8 cellular contexts compared by ENCODE assay signal in the genomic region with DNA sequence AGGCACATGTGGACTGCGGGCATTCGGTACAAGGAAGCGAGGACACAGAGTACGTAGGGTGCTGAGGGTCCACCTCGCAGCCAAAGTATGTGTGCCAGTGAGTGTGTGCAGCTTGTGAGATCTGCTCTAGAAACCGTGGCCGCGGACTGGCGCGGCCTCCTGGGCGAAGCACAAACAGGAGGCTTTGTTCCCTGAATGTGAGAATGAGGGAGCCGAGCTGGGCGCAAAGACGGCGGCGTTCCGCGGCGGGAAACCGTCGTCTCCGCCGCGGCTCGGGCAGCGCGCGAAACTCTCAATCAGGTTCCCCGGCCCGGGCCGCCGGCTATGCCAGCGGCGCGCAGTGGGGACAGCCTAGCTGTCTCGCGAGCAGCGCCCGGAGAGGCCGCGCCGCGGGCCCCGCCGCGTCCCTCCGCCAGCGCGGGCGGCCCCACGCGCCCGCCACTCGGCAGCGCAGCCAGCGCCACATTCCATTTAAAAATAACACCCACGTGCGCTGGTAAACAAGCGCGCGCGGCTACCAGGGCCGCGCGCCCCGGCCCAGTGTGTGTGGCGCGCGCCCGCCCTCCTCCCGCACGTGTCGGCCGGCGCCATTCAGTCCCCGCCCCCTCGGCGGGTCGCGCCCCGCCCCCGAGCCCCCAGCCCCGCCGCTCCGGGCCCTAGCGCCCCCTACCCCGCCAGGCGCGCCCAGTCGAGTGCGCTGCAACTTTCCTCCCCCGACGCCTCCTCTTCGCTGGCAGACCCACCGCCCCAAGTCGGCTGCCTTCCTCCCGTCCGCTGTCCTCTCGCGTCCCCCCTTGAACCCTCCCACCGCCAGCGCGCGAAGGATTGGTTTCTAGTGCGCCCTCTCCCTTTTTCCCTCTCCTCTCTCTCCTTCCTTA. TPM values are rescaled to one million over a fixed set of nuclear protein-coding genes. Genes with fewer than 3 reads are reported as not detected.
DNase-seq lines count a peak whose midpoint lies in the region; ATAC-seq and TF ChIP-seq lines count a peak whose summit lies in the region.

No MANE protein-coding gene starts in this region.

- H3K4me3 ChIP-seq in fibroblast of pulmonary artery (replicated peaks; ENCODE audit: low read depth, low read length) = peak overlapping the region; percentile 76

- DNase-seq in DMS53 (lab: John Stamatoyannopoulos, UW) = peak; percentile 83
- DNase-seq in HuH-7.5 (ENCODE audit: low spot score) = peak; percentile 72
- DNase-seq in RPMI8226 = peak; percentile 87
- peak; percentile 77 for DNase-seq in activated effector memory CD4-positive, alpha-beta T cell treated with Interleukin-2 at 50 U/mL for 16 hours
- peak; percentile 68 for DNase-seq in fibroblast of pulmonary artery (ENCODE audit: low read depth)
- peak; percentile 75 for DNase-seq in natural killer cell
- peak; percentile 74 for DNase-seq in stimulated activated naive CD4-positive, alpha-beta T cell treated with Interleukin-2 at 50 U/mL for 16 hours (lab: John Stamatoyannopoulos, UW)

- H3K4me1 Mint-ChIP-seq in natural killer cell = peaks cover 12 to 19% of the 10 kb centered on the region in 2 donors

- H3K36me3 Mint-ChIP-seq in natural killer cell = no peaks in the 10 kb centered on the region

- ATAC-seq in natural killer cell = peak; percentile 39 to 70 (median 48)
- ATAC-seq in GM21423 (IDR thresholded peaks at IDR 0.05; ENCODE audit: unreplicated experiment) = no peak

- no peaks in the 10 kb centered on the region for H3K27me3 Mint-ChIP-seq in natural killer cell (ENCODE audit: low read depth in 2 of 2)

- intact Hi-C loops in natural killer cell (cut with micrococcal nuclease) = loop anchor here (2.0 to 5.0 kb wide), 7 partner anchors 280 to 825 kb away; a partner anchor contains a TSS

- H3K4me3 Mint-ChIP-seq in natural killer cell = peak overlapping the region; percentile 96

- H3K9me3 Mint-ChIP-seq in natural killer cell = no peaks in the 10 kb centered on the region

- TF ChIP-seq CTCF in fibroblast of pulmonary artery (IDR thresholded peaks at IDR 0.05; ENCODE audit: low read length, missing control alignments) (no peak), natural killer cell (IDR thresholded peaks at IDR 0.05) (peak; percentile 13)

- peak overlapping the region; percentile 97 to 98 for H3K27ac Mint-ChIP-seq in natural killer cell

RNA-seq across cellular contexts. Expression of a gene that starts 3.0 kb away (rescaled TPM):
- 10 to 100 TPM; 43.1 to 70.4 (median 51.3) TPM for total RNA-seq in natural killer cell
